ENCODE assay signal across 9 cellular contexts in genomic region chr14:91419451-91419850, GRCh38. TPM values are rescaled to one million over a fixed set of nuclear protein-coding genes. Genes with fewer than 3 reads are reported as not detected.
DNase-seq lines count a peak whose midpoint lies in the region; ATAC-seq and TF ChIP-seq lines count a peak whose summit lies in the region.
"Had no signal": no experiment of that assay in that cellular context is flagged by ENCODE, and none has a peak within 500 bp of the region (broad histone marks: within the 10 kb centered on the region; RNA-seq: fewer than 3 reads in every experiment).

No MANE protein-coding gene starts in this region.

- H3K27ac ChIP-seq in OCI-LY1 (ENCODE audit: low read depth, low read length, poor library complexity, severe bottlenecking): peak overlapping the region; percentile 84
- H3K27ac ChIP-seq in subcutaneous abdominal adipose tissue (ENCODE audit: low read depth, low read length): peak overlapping the region; percentile 73

- H3K27me3 Mint-ChIP-seq in activated naive CD4-positive, alpha-beta T cell treated with anti-CD3 and anti-CD28 coated beads, Interleukin-2, amount 50 U/mL, for 24 hours: no peaks in the 10 kb centered on the region
- H3K27me3 Mint-ChIP-seq in activated naive CD8-positive, alpha-beta T cell treated with anti-CD3 and anti-CD28 coated beads, Interleukin-2, amount 10 ng/mL, durations not matched to agents 7 days and 5 days: peaks cover 2% of the 10 kb centered on the region

- no peaks in the 10 kb centered on the region for H3K9me3 ChIP-seq in OCI-LY1 (ENCODE audit: low read length)
- no peaks in the 10 kb centered on the region for H3K9me3 ChIP-seq in subcutaneous abdominal adipose tissue (ENCODE audit: control insufficient read depth in 5 of 5, low read length in 5 of 5)
- H3K9me3 ChIP-seq: left lung had no signal

- H3K4me1 Mint-ChIP-seq in activated naive CD4-positive, alpha-beta T cell treated with anti-CD3 and anti-CD28 coated beads, Interleukin-2, amount 50 U/mL, for 24 hours: peaks cover 25% of the 10 kb centered on the region
- H3K4me1 Mint-ChIP-seq in activated naive CD8-positive, alpha-beta T cell treated with anti-CD3 and anti-CD28 coated beads, Interleukin-2, amount 10 ng/mL, durations not matched to agents 7 days and 5 days: peaks cover 17% of the 10 kb centered on the region

- H3K36me3 ChIP-seq in OCI-LY1 (ENCODE audit: insufficient read depth, low read length) (peaks cover 24% of the 10 kb centered on the region), subcutaneous abdominal adipose tissue (ENCODE audit: control insufficient read depth in 5 of 5, insufficient read depth in 5 of 5, low read length in 5 of 5) (no peaks in the 10 kb centered on the region)
- H3K36me3 ChIP-seq: left lung had no signal

- H3K4me3 Mint-ChIP-seq in activated naive CD4-positive, alpha-beta T cell treated with anti-CD3 and anti-CD28 coated beads, Interleukin-2, amount 50 U/mL, for 24 hours: peak overlapping the region; percentile 82
- peak overlapping the region; percentile 81 for H3K4me3 Mint-ChIP-seq in activated naive CD8-positive, alpha-beta T cell treated with anti-CD3 and anti-CD28 coated beads, Interleukin-2, amount 10 ng/mL, durations not matched to agents 7 days and 5 days

- H3K4me1 ChIP-seq in OCI-LY1 (ENCODE audit: insufficient read depth, low read length, severe bottlenecking): peaks cover 32% of the 10 kb centered on the region
- peaks cover 0 to 50% (median 44%) of the 10 kb centered on the region in 5 donors for H3K4me1 ChIP-seq in subcutaneous abdominal adipose tissue (ENCODE audit: control insufficient read depth in 5 of 5, insufficient read depth in 5 of 5, low read length in 5 of 5)

- DNase-seq in activated naive CD4-positive, alpha-beta T cell (lab: John Stamatoyannopoulos, UW): no peak
- no peak for DNase-seq in activated naive CD8-positive, alpha-beta T cell treated with anti-CD3 and anti-CD28 coated beads, Interleukin-2, amount 10 ng/mL, durations not matched to agents 7 days and 5 days
- DNase-seq in islet precursor cell (no peak), NCI-H1436 treated with DMSO at 0.1 percent for 48 hours (lab: John Stamatoyannopoulos, UW) (no peak)

- peak overlapping the region; percentile 49 for H3K4me2 ChIP-seq in OCI-LY1 (ENCODE audit: low read length)

- H4K20me1 ChIP-seq in OCI-LY1 (ENCODE audit: insufficient read depth, low read length): no peaks in the 10 kb centered on the region

- H3K27ac Mint-ChIP-seq in activated naive CD4-positive, alpha-beta T cell treated with anti-CD3 and anti-CD28 coated beads, Interleukin-2, amount 50 U/mL, for 24 hours: peak overlapping the region; percentile 95
- no peak overlapping the region for H3K27ac Mint-ChIP-seq in activated naive CD8-positive, alpha-beta T cell treated with anti-CD3 and anti-CD28 coated beads, Interleukin-2, amount 10 ng/mL, durations not matched to agents 7 days and 5 days

- no peaks in the 10 kb centered on the region for H3F3A ChIP-seq in OCI-LY1 (ENCODE audit: insufficient read depth, low read length)

- peaks cover 19% of the 10 kb centered on the region for H3K79me2 ChIP-seq in OCI-LY1 (ENCODE audit: insufficient read depth, low read length)

- POLR2A ChIA-PET in activated naive CD8-positive, alpha-beta T cell treated with anti-CD3 and anti-CD28 coated beads, Interleukin-2, amount 10 ng/mL, durations not matched to agents 7 days and 5 days (lab: Charles Lee): interaction anchor here (0.8 to 9.2 kb wide), 4 partner anchors 44 to 101 kb away, joined by 5 to 114 read pairs (median 76); no protein-coding TSS in a partner anchor

- no peaks in the 10 kb centered on the region for H3K9me2 ChIP-seq in OCI-LY1 (ENCODE audit: low read depth, low read length)

- no peak overlapping the region for H2AFZ ChIP-seq in OCI-LY1 (ENCODE audit: low read length)

- peak overlapping the region; percentile 37 for H3K4me3 ChIP-seq in OCI-LY1 (ENCODE audit: low read depth, low read length, poor library complexity, severe bottlenecking)
- no peak overlapping the region for H3K4me3 ChIP-seq in subcutaneous abdominal adipose tissue (ENCODE audit: low read depth in 1 of 5, low read length in 5 of 5)

- H3K27me3 ChIP-seq in OCI-LY1 (ENCODE audit: insufficient read depth, low read length): no peaks in the 10 kb centered on the region
- no peaks in the 10 kb centered on the region for H3K27me3 ChIP-seq in subcutaneous abdominal adipose tissue (ENCODE audit: control insufficient read depth in 5 of 5, insufficient read depth in 4 of 5, low read length in 5 of 5)

- no peak for ATAC-seq in activated naive CD8-positive, alpha-beta T cell treated with anti-CD3 and anti-CD28 coated beads, Interleukin-2, amount 10 ng/mL, durations not matched to agents 7 days and 5 days (ENCODE audit: low read depth)
- ATAC-seq in GM18873 (IDR thresholded peaks at IDR 0.05; ENCODE audit: low FRiP score, unreplicated experiment): no peak

- H3K9me3 Mint-ChIP-seq in activated naive CD4-positive, alpha-beta T cell treated with anti-CD3 and anti-CD28 coated beads, Interleukin-2, amount 50 U/mL, for 24 hours: no peaks in the 10 kb centered on the region
- no peaks in the 10 kb centered on the region for H3K9me3 Mint-ChIP-seq in activated naive CD8-positive, alpha-beta T cell treated with anti-CD3 and anti-CD28 coated beads, Interleukin-2, amount 10 ng/mL, durations not matched to agents 7 days and 5 days

- TF ChIP-seq CTCF in OCI-LY1 (IDR thresholded peaks at IDR 0.05; ENCODE audit: low read length): no peak

- H3K36me3 Mint-ChIP-seq in activated naive CD4-positive, alpha-beta T cell treated with anti-CD3 and anti-CD28 coated beads, Interleukin-2, amount 50 U/mL, for 24 hours: peaks cover 5% of the 10 kb centered on the region
- H3K36me3 Mint-ChIP-seq in activated naive CD8-positive, alpha-beta T cell treated with anti-CD3 and anti-CD28 coated beads, Interleukin-2, amount 10 ng/mL, durations not matched to agents 7 days and 5 days: peaks cover 19% of the 10 kb centered on the region

- H3K9ac ChIP-seq in OCI-LY1 (ENCODE audit: low read length) (peak overlapping the region; percentile 28; the same call in 1 of the 2 replicates), subcutaneous abdominal adipose tissue (ENCODE audit: low read length in 5 of 5) (no peak overlapping the region)

RNA-seq across cellular contexts. Expression of gene CCDC88C, which starts 1.8 kb away (rescaled TPM):
- 100 to 1,000 TPM; 206 to 209 TPM for total RNA-seq in activated naive CD8-positive, alpha-beta T cell treated with anti-CD3 and anti-CD28 coated beads, Interleukin-2, amount 10 ng/mL, durations not matched to agents 7 days and 5 days
